In genomic region chr9:37382161-37382981, GRCh38 we compare ENCODE assay signal across 20 cellular contexts.
DNase-seq lines count a peak whose midpoint lies in the region; ATAC-seq and TF ChIP-seq lines count a peak whose summit lies in the region.
"Had no signal": no experiment of that assay in that cellular context is flagged by ENCODE, and none has a peak within 500 bp of the region (broad histone marks: within the 10 kb centered on the region; RNA-seq: fewer than 3 reads in every experiment).

No MANE protein-coding gene starts in this region.

- CTCF ChIA-PET in GM10248 (lab: Yijun Ruan, JAX) = interaction anchor here (1.2 to 21.5 kb wide), 5 partner anchors 9 to 40 kb away, joined by 3 to 359 read pairs (median 13); partner anchors contain the start of gene GRHPR

- DNase-seq in GM10248 (ENCODE audit: extremely low spot score) (peak; percentile 59), SK-N-MC (ENCODE audit: low read depth, low spot score) (no peak), NCI-H1048 (lab: John Stamatoyannopoulos, UW) (no peak), NOMO-1 (lab: John Stamatoyannopoulos, UW; ENCODE audit: unreplicated experiment in 2 of 2) (no peak)
- DNase-seq in stimulated activated CD4-positive, alpha-beta T cell treated with anti-CD3 and anti-CD28 coated beads, Interleukin-2, amount 100 ng/mL, for 48 hours = no peak
- DNase-seq: activated gamma-delta T cell treated with Interleukin-2 at 50 U/mL for 16 hours; COR-L47; GF-D8; GM23248; islet precursor cell; KBM-7; NCI-H1105 treated with DMSO at 0.1 percent for 48 hours; NCI-H345; PC-3; stimulated activated CD4-positive, alpha-beta T cell treated with anti-CD3 and anti-CD28 coated beads, Interleukin-2, amount 100 ng/mL, for 24 hours had no signal

- no peak overlapping the region for H3K4me3 ChIP-seq in SK-N-MC
- H3K4me3 ChIP-seq: ascending aorta, GM23248 had no signal

- H3K9me3 ChIP-seq in SK-N-MC (ENCODE audit: low read depth, low read length) = no peaks in the 10 kb centered on the region
- H3K9me3 ChIP-seq: ascending aorta had no signal

- 0 out of 2 replicates have a peak overlapping the region, but pooled peaks have one; percentile 95 for H3K27ac ChIP-seq in SK-N-MC
- H3K27ac ChIP-seq: ascending aorta, epithelial cell of prostate, GM23248 had no signal

- H3K36me3 ChIP-seq in SK-N-MC (ENCODE audit: insufficient read depth, low read length) = no peaks in the 10 kb centered on the region; the same call in 1 of the 2 replicates
- H3K36me3 ChIP-seq: ascending aorta had no signal

- POLR2A ChIA-PET in GM10248 (lab: Yijun Ruan, JAX) = interaction anchor here (0.8 to 1.0 kb wide), 2 partner anchors 11 to 28 kb away, joined by 3 to 5 read pairs; no protein-coding TSS in a partner anchor

- peak; percentile 37 for ATAC-seq in GM19043 (IDR thresholded peaks at IDR 0.05; ENCODE audit: low read depth, unreplicated experiment)
- peak; percentile 37 for ATAC-seq in HG02798 (IDR thresholded peaks at IDR 0.05; ENCODE audit: poor library complexity, unreplicated experiment)
- ATAC-seq in HG02852 (IDR thresholded peaks at IDR 0.05; ENCODE audit: unreplicated experiment) = no peak
- ATAC-seq: PC-3 had no signal

- no peak overlapping the region for H3K9ac ChIP-seq in SK-N-MC (ENCODE audit: insufficient read length)
- H3K9ac ChIP-seq: GM23248 had no signal

- no peak for TF ChIP-seq CTCF in GM10248 (IDR thresholded peaks at IDR 0.05; ENCODE audit: control extremely low read depth, extremely low read depth, low read depth, missing control alignments)
